In genomic region chr4:87051121-87051713, GRCh38 we compare ENCODE assay signal across 15 cellular contexts.
DNase-seq lines count a peak whose midpoint lies in the region; ATAC-seq and TF ChIP-seq lines count a peak whose summit lies in the region.
"Had no signal": no experiment of that assay in that cellular context is flagged by ENCODE, and none has a peak within 500 bp of the region (broad histone marks: within the 10 kb centered on the region; RNA-seq: fewer than 3 reads in every experiment).

No MANE protein-coding gene starts in this region.

- H3K4me3 ChIP-seq in left ventricle myocardium inferior (no peak overlapping the region), prostate gland (no peak overlapping the region), ovary (no peak overlapping the region)
- H3K4me3 ChIP-seq: gastroesophageal sphincter had no signal

- peaks cover 52% of the 10 kb centered on the region for H3K4me1 Mint-ChIP-seq in activated T-helper 2 cell treated with anti-CD3 and anti-CD28 coated beads, Interferon-gamma antibody, Interleukin-2, Interleukin-4, amounts not matched to agents 10 μg/mL and 5 μg/mL and 100 μg/mL, durations not matched to agents 14 hours and 24 hours and 36 hours (ENCODE audit: low read depth)

- H3K27me3 ChIP-seq in left ventricle myocardium inferior (ENCODE audit: low read depth) = no peaks in the 10 kb centered on the region
- no peaks in the 10 kb centered on the region for H3K27me3 ChIP-seq in prostate gland (replicated peaks; ENCODE audit: insufficient read depth)
- no peaks in the 10 kb centered on the region for H3K27me3 ChIP-seq in ovary
- H3K27me3 ChIP-seq: gastroesophageal sphincter had no signal

- peak overlapping the region; percentile 92 for H3K27ac ChIP-seq in left ventricle myocardium inferior (replicated peaks)
- no peak overlapping the region for H3K27ac ChIP-seq in prostate gland
- H3K27ac ChIP-seq in ovary = no peak overlapping the region
- H3K27ac ChIP-seq: WERI-Rb-1 had no signal

- no peak overlapping the region for H3K4me3 Mint-ChIP-seq in activated T-helper 2 cell treated with anti-CD3 and anti-CD28 coated beads, Interferon-gamma antibody, Interleukin-2, Interleukin-4, amounts not matched to agents 10 μg/mL and 5 μg/mL and 100 μg/mL, durations not matched to agents 14 hours and 24 hours and 36 hours (ENCODE audit: low read depth)

- TF ChIP-seq CTCF in left ventricle myocardium inferior (IDR thresholded peaks at IDR 0.05; ENCODE audit: borderline replicate concordance) (no peak), prostate gland (IDR thresholded peaks at IDR 0.05) (no peak), ovary (IDR thresholded peaks at IDR 0.05) (no peak)

- H3K4me1 ChIP-seq in left ventricle myocardium inferior = peaks cover 98% of the 10 kb centered on the region
- H3K4me1 ChIP-seq in prostate gland (replicated peaks) = peaks cover 19% of the 10 kb centered on the region
- peaks cover 32% of the 10 kb centered on the region for H3K4me1 ChIP-seq in ovary (ENCODE audit: insufficient read depth)

- H3K27me3 Mint-ChIP-seq in activated T-helper 2 cell treated with anti-CD3 and anti-CD28 coated beads, Interferon-gamma antibody, Interleukin-2, Interleukin-4, amounts not matched to agents 10 μg/mL and 5 μg/mL and 100 μg/mL, durations not matched to agents 14 hours and 24 hours and 36 hours (ENCODE audit: low read depth) = no peaks in the 10 kb centered on the region

- peaks cover 71% of the 10 kb centered on the region for H3K36me3 Mint-ChIP-seq in activated T-helper 2 cell treated with anti-CD3 and anti-CD28 coated beads, Interferon-gamma antibody, Interleukin-2, Interleukin-4, amounts not matched to agents 10 μg/mL and 5 μg/mL and 100 μg/mL, durations not matched to agents 14 hours and 24 hours and 36 hours (ENCODE audit: low read depth)

- no peak for DNase-seq in left ventricle myocardium inferior
- DNase-seq in Right ventricle myocardium inferior (ENCODE audit: missing footprints) = no peak
- DNase-seq in activated T-helper 2 cell treated with anti-CD3 and anti-CD28 coated beads, Interferon-gamma antibody, Interleukin-2, Interleukin-4, amounts not matched to agents 10 μg/mL and 5 μg/mL and 100 μg/mL, durations not matched to agents 14 hours and 24 hours and 36 hours (ENCODE audit: low spot score) = no peak
- no peak for DNase-seq in left lobe of liver (ENCODE audit: low spot score)
- no peak for DNase-seq in prostate gland (ENCODE audit: low spot score)
- DNase-seq in ovary = no peak
- DNase-seq in NCI-H2107 (lab: John Stamatoyannopoulos, UW) = no peak
- DNase-seq: amygdala; effector CD4-positive, alpha-beta T cell; islet precursor cell; midbrain; NCI-H226; WERI-Rb-1 had no signal

- no peaks in the 10 kb centered on the region for H3K9me3 ChIP-seq in left ventricle myocardium inferior (replicated peaks)
- H3K9me3 ChIP-seq in prostate gland = no peaks in the 10 kb centered on the region
- H3K9me3 ChIP-seq in ovary = no peaks in the 10 kb centered on the region
- H3K9me3 ChIP-seq: gastroesophageal sphincter had no signal

- TF ChIP-seq POLR2A in prostate gland (IDR thresholded peaks at IDR 0.05) (no peak), ovary (IDR thresholded peaks at IDR 0.05) (no peak)

- H3K36me3 ChIP-seq in left ventricle myocardium inferior (peaks cover 21% of the 10 kb centered on the region), prostate gland (no peaks in the 10 kb centered on the region), ovary (no peaks in the 10 kb centered on the region)

- no peak for ATAC-seq in Right ventricle myocardium inferior
- ATAC-seq in left lobe of liver = peak; percentile 7
- no peak for ATAC-seq in GM18511 (IDR thresholded peaks at IDR 0.05; ENCODE audit: unreplicated experiment)
- ATAC-seq: gastroesophageal sphincter had no signal

- intact Hi-C loops in left ventricle myocardium inferior (cut with micrococcal nuclease) (no loop called here), Right ventricle myocardium inferior (cut with DNase I) (no loop called here), prostate gland (cut with DNase I) (no loop called here), ovary (cut with DNase I) (loop anchor here in 2 of 4 donors (10.0 kb wide), 1 partner anchor 46 kb away; no protein-coding TSS in a partner anchor)
- intact Hi-C loops in activated T-helper 2 cell treated with anti-CD3 and anti-CD28 coated beads, Interferon-gamma antibody, Interleukin-2, Interleukin-4, amounts not matched to agents 10 μg/mL and 5 μg/mL and 100 μg/mL, durations not matched to agents 14 hours and 24 hours and 36 hours (cut with micrococcal nuclease) = no loop called here

- no peaks in the 10 kb centered on the region for H3K9me3 Mint-ChIP-seq in activated T-helper 2 cell treated with anti-CD3 and anti-CD28 coated beads, Interferon-gamma antibody, Interleukin-2, Interleukin-4, amounts not matched to agents 10 μg/mL and 5 μg/mL and 100 μg/mL, durations not matched to agents 14 hours and 24 hours and 36 hours

- WGBS in prostate gland = 79% methylated on average over 10 of the region's 10 CpGs
- WGBS in ovary, 3 donors = 78 to 79% (median 78%) methylated on average over 10 of the region's 10 CpGs

- peak overlapping the region; percentile 69 for H3K27ac Mint-ChIP-seq in activated T-helper 2 cell treated with anti-CD3 and anti-CD28 coated beads, Interferon-gamma antibody, Interleukin-2, Interleukin-4, amounts not matched to agents 10 μg/mL and 5 μg/mL and 100 μg/mL, durations not matched to agents 14 hours and 24 hours and 36 hours

- no peak for TF ChIP-seq EP300 in ovary (IDR thresholded peaks at IDR 0.05)
